Comparison of ENCODE assay signal across 2 cellular contexts in the genomic region with DNA sequence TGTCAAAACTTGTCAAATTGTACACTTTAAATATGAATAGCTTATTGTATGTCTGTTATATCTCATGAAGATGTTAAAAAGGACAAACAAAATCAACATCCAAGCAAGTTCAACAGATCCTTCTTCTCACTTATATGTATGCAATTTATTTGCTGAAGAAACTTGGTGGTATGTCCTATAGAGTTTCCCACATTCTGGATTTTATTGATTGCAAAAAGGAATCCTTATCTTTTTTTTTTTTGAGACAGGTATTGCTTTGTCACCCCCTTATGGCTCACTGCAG.
A peak's percentile ranks its signal among the peaks of the same experiment; 100 is the strongest.
TF ChIP-seq lines count a peak whose summit lies in the region.

No MANE protein-coding gene starts in this region.

TF ChIP-seq in HepG2, 621 proteins besides CTCF, POLR2A, EP300 and RAD21:
- TF ChIP-seq, protein P1, sequence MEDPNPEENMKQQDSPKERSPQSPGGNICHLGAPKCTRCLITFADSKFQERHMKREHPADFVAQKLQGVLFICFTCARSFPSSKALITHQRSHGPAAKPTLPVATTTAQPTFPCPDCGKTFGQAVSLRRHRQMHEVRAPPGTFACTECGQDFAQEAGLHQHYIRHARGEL (CRISPR knock-in tag; IDR thresholded peaks at IDR 0.05), result no peak
- TF ChIP-seq ZNF331 (CRISPR knock-in tag; IDR thresholded peaks at IDR 0.05) (no peak), TBX3 (IDR thresholded peaks at IDR 0.05; ENCODE audit: borderline replicate concordance) (0 out of 2 replicates have a peak, but pooled peaks have one; percentile 24)
- TF ChIP-seq, protein P2, sequence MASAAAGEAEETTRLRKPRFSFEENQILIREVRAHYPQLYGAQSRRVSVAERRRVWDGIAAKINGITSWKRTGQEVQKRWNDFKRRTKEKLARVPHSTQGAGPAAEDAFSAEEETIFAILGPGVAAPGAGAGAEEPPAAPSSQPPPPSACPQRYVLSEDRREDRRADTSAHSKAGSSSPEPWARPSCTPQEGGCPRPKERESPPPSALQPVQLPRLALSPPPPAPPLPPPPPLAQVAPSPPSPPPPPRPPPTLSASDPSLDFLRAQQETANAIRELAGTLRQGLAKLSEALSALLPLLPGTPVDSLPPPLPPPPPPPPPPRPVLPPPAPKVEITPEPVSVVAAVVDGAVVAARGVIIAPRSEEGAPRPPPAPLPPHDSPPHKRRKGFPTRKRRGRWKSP (CRISPR knock-in tag; IDR thresholded peaks at IDR 0.05), result no peak

TF ChIP-seq in K562, 482 proteins besides CTCF, POLR2A, EP300 and RAD21:
- no peak for TF ChIP-seq ZNF175 (CRISPR knock-in tag; IDR thresholded peaks at IDR 0.05; ENCODE audit: low read depth)
- TF ChIP-seq FOXA3 (CRISPR knock-in tag; conservative IDR thresholded peaks at IDR 0.05 in 1 of 2, IDR thresholded peaks at IDR 0.05 in 1 of 2), result peak in 1 of 2 experiments; percentile 48; a peak in 1 of 4 replicates
- TF ChIP-seq FOSL1 (tag; conservative IDR thresholded peaks at IDR 0.05), result peak; percentile 67; the same call in 1 of the 2 replicates
- TF ChIP-seq SMARCC2 (IDR thresholded peaks at IDR 0.05; ENCODE audit: low read depth), result 0 out of 2 replicates have a peak, but pooled peaks have one; percentile 4
- TF ChIP-seq ARID1B (IDR thresholded peaks at IDR 0.05), result 0 out of 2 replicates have a peak, but pooled peaks have one; percentile 3
- TF ChIP-seq, protein P3, sequence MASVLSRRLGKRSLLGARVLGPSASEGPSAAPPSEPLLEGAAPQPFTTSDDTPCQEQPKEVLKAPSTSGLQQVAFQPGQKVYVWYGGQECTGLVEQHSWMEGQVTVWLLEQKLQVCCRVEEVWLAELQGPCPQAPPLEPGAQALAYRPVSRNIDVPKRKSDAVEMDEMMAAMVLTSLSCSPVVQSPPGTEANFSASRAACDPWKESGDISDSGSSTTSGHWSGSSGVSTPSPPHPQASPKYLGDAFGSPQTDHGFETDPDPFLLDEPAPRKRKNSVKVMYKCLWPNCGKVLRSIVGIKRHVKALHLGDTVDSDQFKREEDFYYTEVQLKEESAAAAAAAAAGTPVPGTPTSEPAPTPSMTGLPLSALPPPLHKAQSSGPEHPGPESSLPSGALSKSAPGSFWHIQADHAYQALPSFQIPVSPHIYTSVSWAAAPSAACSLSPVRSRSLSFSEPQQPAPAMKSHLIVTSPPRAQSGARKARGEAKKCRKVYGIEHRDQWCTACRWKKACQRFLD (CRISPR knock-in tag; IDR thresholded peaks at IDR 0.05), result peak; percentile 73; the same call in 1 of the 2 replicates
- peak in 1 of 2 experiments; percentile 19; a peak in 1 of 4 replicates for TF ChIP-seq MAZ (CRISPR knock-in tag; conservative IDR thresholded peaks at IDR 0.05 in 1 of 2, IDR thresholded peaks at IDR 0.05 in 1 of 2)
- no peak for TF ChIP-seq CBFA2T2 (conservative IDR thresholded peaks at IDR 0.05)
- TF ChIP-seq ELF1 (tag; IDR thresholded peaks at IDR 0.05), result peak; percentile 33; the same call in 1 of the 2 replicates
- TF ChIP-seq SMARCE1 (IDR thresholded peaks at IDR 0.05), result no peak
- 0 out of 2 replicates have a peak, but pooled peaks have one; percentile 4 for TF ChIP-seq ADNP (tag; IDR thresholded peaks at IDR 0.05)
